8 cellular contexts compared by ENCODE assay signal in genomic region chr1:160193091-160193819, GRCh38. TPM values are rescaled to one million over a fixed set of nuclear protein-coding genes. Genes with fewer than 3 reads are reported as not detected.
DNase-seq lines count a peak whose midpoint lies in the region; ATAC-seq and TF ChIP-seq lines count a peak whose summit lies in the region.

No MANE protein-coding gene starts in this region.

- H3K4me3 Mint-ChIP-seq in activated T-cell treated with anti-CD3 and anti-CD28 coated beads, Interleukin-2, amount 50 U/mL, for 72 hours = no peak overlapping the region
- H3K4me3 Mint-ChIP-seq in naive thymus-derived CD4-positive, alpha-beta T cell = no peak overlapping the region

- H3K36me3 ChIP-seq in Peyer's patch = no peaks in the 10 kb centered on the region
- H3K36me3 ChIP-seq in naive thymus-derived CD4-positive, alpha-beta T cell (ENCODE audit: control insufficient read depth in 2 of 3, insufficient read depth in 3 of 3, low read length in 3 of 3) = no peaks in the 10 kb centered on the region

- no peaks in the 10 kb centered on the region for H3K9me3 ChIP-seq in Peyer's patch
- no peaks in the 10 kb centered on the region for H3K9me3 ChIP-seq in naive thymus-derived CD4-positive, alpha-beta T cell (ENCODE audit: control insufficient read depth in 2 of 3, low read length in 3 of 3)

- CTCF ChIA-PET in naive thymus-derived CD4-positive, alpha-beta T cell (lab: Charles Lee) = interaction anchor here (0.6 to 4.2 kb wide), 15 partner anchors 9 to 186 kb away, joined by 3 to 47 read pairs (median 4); no protein-coding TSS in a partner anchor

- TF ChIP-seq CTCF in 22Rv1 (IDR thresholded peaks at IDR 0.05) = peak; percentile 99
- peak; percentile 93 to 98 (median 98) for TF ChIP-seq CTCF in Peyer's patch (IDR thresholded peaks at IDR 0.05)
- peak; percentile 94 for TF ChIP-seq CTCF in fibroblast of mammary gland (conservative IDR thresholded peaks at IDR 0.05; ENCODE audit: control insufficient read depth, insufficient read depth, low read depth, low read length)

- H3K27ac Mint-ChIP-seq in activated T-cell treated with anti-CD3 and anti-CD28 coated beads, Interleukin-2, amount 50 U/mL, for 72 hours = no peak overlapping the region
- H3K27ac Mint-ChIP-seq in naive thymus-derived CD4-positive, alpha-beta T cell = no peak overlapping the region

- H3K27me3 ChIP-seq in Peyer's patch = no peaks in the 10 kb centered on the region
- no peaks in the 10 kb centered on the region for H3K27me3 ChIP-seq in naive thymus-derived CD4-positive, alpha-beta T cell (ENCODE audit: control insufficient read depth in 2 of 2, insufficient read depth in 2 of 2, low read length in 2 of 2)

- POLR2A ChIA-PET in naive thymus-derived CD4-positive, alpha-beta T cell (lab: Charles Lee) = interaction anchor here (1.3 kb wide), 1 partner anchor 99 kb away, joined by 4 read pairs; no protein-coding TSS in a partner anchor

- DNase-seq in Kasumi-1 (lab: John Stamatoyannopoulos, UW) = peak; percentile 75 to 84
- peak; percentile 83 to 91 (median 87) for DNase-seq in Peyer's patch
- DNase-seq in activated T-cell treated with anti-CD3 and anti-CD28 coated beads, Interleukin-2, amount 50 U/mL, for 72 hours = peak; percentile 81 to 85
- DNase-seq in fibroblast of mammary gland (ENCODE audit: low read depth) = peak; percentile 90
- DNase-seq in naive thymus-derived CD4-positive, alpha-beta T cell = peak; percentile 34 to 84 (median 70)
- DNase-seq in stimulated activated CD8-positive, alpha-beta memory T cell treated with anti-CD3 and anti-CD28 coated beads, Interleukin-7, amount 100 ng/mL, for 48 hours (ENCODE audit: extremely low read depth in 1 of 2, low read depth in 1 of 2) = peak; percentile 44 to 59

- H3K9me3 Mint-ChIP-seq in activated T-cell treated with anti-CD3 and anti-CD28 coated beads, Interleukin-2, amount 50 U/mL, for 72 hours = no peaks in the 10 kb centered on the region
- H3K9me3 Mint-ChIP-seq in naive thymus-derived CD4-positive, alpha-beta T cell = no peaks in the 10 kb centered on the region

- H3K4me3 ChIP-seq in Peyer's patch (no peak overlapping the region), fibroblast of mammary gland (ENCODE audit: control insufficient read depth, low read depth, low read length) (no peak overlapping the region)
- no peak overlapping the region for H3K4me3 ChIP-seq in naive thymus-derived CD4-positive, alpha-beta T cell (ENCODE audit: low read length)

- ATAC-seq in GM18517 (IDR thresholded peaks at IDR 0.05; ENCODE audit: unreplicated experiment) = peak; percentile 67
- peak; percentile 63 to 72 for ATAC-seq in activated T-cell treated with anti-CD3 and anti-CD28 coated beads, Interleukin-2, amount 50 U/mL, for 72 hours (replicated peaks in 1 of 2)
- ATAC-seq in naive thymus-derived CD4-positive, alpha-beta T cell = peak; percentile 92

- intact Hi-C loops in naive thymus-derived CD4-positive, alpha-beta T cell (cut with micrococcal nuclease) = loop anchor here (1.0 to 5.0 kb wide), 7 partner anchors 26 to 414 kb away; no protein-coding TSS in a partner anchor

- H3K36me3 Mint-ChIP-seq in activated T-cell treated with anti-CD3 and anti-CD28 coated beads, Interleukin-2, amount 50 U/mL, for 72 hours (ENCODE audit: insufficient read depth in 2 of 2) = no peaks in the 10 kb centered on the region
- H3K36me3 Mint-ChIP-seq in naive thymus-derived CD4-positive, alpha-beta T cell = no peaks in the 10 kb centered on the region

- peaks cover 0 to 11% (median 2%) of the 10 kb centered on the region in 4 donors for H3K4me1 ChIP-seq in Peyer's patch
- no peaks in the 10 kb centered on the region for H3K4me1 ChIP-seq in naive thymus-derived CD4-positive, alpha-beta T cell (ENCODE audit: control insufficient read depth in 2 of 2, insufficient read depth in 2 of 2, low read length in 2 of 2)

- no peaks in the 10 kb centered on the region for H3K27me3 Mint-ChIP-seq in activated T-cell treated with anti-CD3 and anti-CD28 coated beads, Interleukin-2, amount 50 U/mL, for 72 hours (ENCODE audit: low read depth)
- peaks cover 0 to 5% (median 0%) of the 10 kb centered on the region in 5 donors for H3K27me3 Mint-ChIP-seq in naive thymus-derived CD4-positive, alpha-beta T cell

- H3K27ac ChIP-seq in 22Rv1 (no peak overlapping the region), Peyer's patch (no peak overlapping the region)
- no peak overlapping the region for H3K27ac ChIP-seq in naive thymus-derived CD4-positive, alpha-beta T cell (ENCODE audit: low read depth, low read length)

- H3K4me1 Mint-ChIP-seq in activated T-cell treated with anti-CD3 and anti-CD28 coated beads, Interleukin-2, amount 50 U/mL, for 72 hours (ENCODE audit: low read depth) = no peaks in the 10 kb centered on the region
- H3K4me1 Mint-ChIP-seq in naive thymus-derived CD4-positive, alpha-beta T cell = peaks cover 0 to 2% (median 0%) of the 10 kb centered on the region in 7 donors

- TF ChIP-seq POLR2A in Peyer's patch (IDR thresholded peaks at IDR 0.05) = no peak

RNA-seq across cellular contexts. Expression of gene CASQ1, which starts 2.9 kb away (rescaled TPM):
- 1 to 10 TPM in 1 of 4 donors, not detected in 3; 2.6 TPM for total RNA-seq in Peyer's patch
- total RNA-seq in activated T-cell treated with anti-CD3 and anti-CD28 coated beads, Interleukin-2, amount 50 U/mL, for 72 hours = not detected
- 1 to 10 TPM in 1 of 5 experiments, not detected in 4; 1.1 TPM for total RNA-seq in naive thymus-derived CD4-positive, alpha-beta T cell
- polyA plus RNA-seq in naive thymus-derived CD4-positive, alpha-beta T cell = not detected

RNA-seq across cellular contexts. Expression of gene PEA15, which starts 11.9 kb away (rescaled TPM):
- total RNA-seq in Peyer's patch = 10 to 100 TPM; 10.2 to 34.7 (median 17.3) TPM
- 10 to 100 TPM; 28.3 to 32.8 TPM for total RNA-seq in activated T-cell treated with anti-CD3 and anti-CD28 coated beads, Interleukin-2, amount 50 U/mL, for 72 hours
- 10 to 100 TPM; 11.5 to 38.6 (median 13.4) TPM for total RNA-seq in naive thymus-derived CD4-positive, alpha-beta T cell
- 1 to 10 TPM; 4.7 TPM for polyA plus RNA-seq in naive thymus-derived CD4-positive, alpha-beta T cell

RNA-seq across cellular contexts. Expression of gene ATP1A4, which starts 41.9 kb away (rescaled TPM):
- under 1 TPM in 1 of 4 donors, not detected in 3; 0.57 TPM for total RNA-seq in Peyer's patch
- total RNA-seq in activated T-cell treated with anti-CD3 and anti-CD28 coated beads, Interleukin-2, amount 50 U/mL, for 72 hours = not detected
- total RNA-seq in naive thymus-derived CD4-positive, alpha-beta T cell = under 1 TPM in 1 of 5 experiments, not detected in 4; 0.71 TPM
- polyA plus RNA-seq in naive thymus-derived CD4-positive, alpha-beta T cell = not detected
